ENCODE assay signal across 1 cellular context in genomic region chr10:33238643-33239042, GRCh38.
TF ChIP-seq lines count a peak whose summit lies in the region.

No MANE protein-coding gene starts in this region.

TF ChIP-seq in A549, 52 proteins besides CTCF, POLR2A, EP300 and RAD21 (continued from another document):
- TF ChIP-seq, protein P1, sequence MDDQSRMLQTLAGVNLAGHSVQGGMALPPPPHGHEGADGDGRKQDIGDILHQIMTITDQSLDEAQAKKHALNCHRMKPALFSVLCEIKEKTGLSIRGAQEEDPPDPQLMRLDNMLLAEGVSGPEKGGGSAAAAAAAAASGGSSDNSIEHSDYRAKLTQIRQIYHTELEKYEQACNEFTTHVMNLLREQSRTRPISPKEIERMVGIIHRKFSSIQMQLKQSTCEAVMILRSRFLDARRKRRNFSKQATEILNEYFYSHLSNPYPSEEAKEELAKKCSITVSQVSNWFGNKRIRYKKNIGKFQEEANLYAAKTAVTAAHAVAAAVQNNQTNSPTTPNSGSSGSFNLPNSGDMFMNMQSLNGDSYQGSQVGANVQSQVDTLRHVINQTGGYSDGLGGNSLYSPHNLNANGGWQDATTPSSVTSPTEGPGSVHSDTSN (IDR thresholded peaks at IDR 0.05): no peak
- TF ChIP-seq EHMT2 (IDR thresholded peaks at IDR 0.05; ENCODE audit: low read depth): no peak
- TF ChIP-seq POLR2AphosphoS2 (conservative IDR thresholded peaks at IDR 0.05; ENCODE audit: low read length): no peak
- TF ChIP-seq TP53 (CRISPR knock-in tag; IDR thresholded peaks at IDR 0.05): no peak
- no peak for TF ChIP-seq ZC3H11A (IDR thresholded peaks at IDR 0.05)
- TF ChIP-seq, protein P2, sequence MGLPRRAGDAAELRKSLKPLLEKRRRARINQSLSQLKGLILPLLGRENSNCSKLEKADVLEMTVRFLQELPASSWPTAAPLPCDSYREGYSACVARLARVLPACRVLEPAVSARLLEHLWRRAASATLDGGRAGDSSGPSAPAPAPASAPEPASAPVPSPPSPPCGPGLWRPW (IDR thresholded peaks at IDR 0.05): no peak
- no peak for TF ChIP-seq SREBF2 (IDR thresholded peaks at IDR 0.05)
- no peak for TF ChIP-seq RNF2 (IDR thresholded peaks at IDR 0.05; ENCODE audit: borderline replicate concordance, low read depth)
- TF ChIP-seq RARB (CRISPR knock-in tag; IDR thresholded peaks at IDR 0.05): 0 out of 2 replicates have a peak, but pooled peaks have one; percentile 34
- no peak for TF ChIP-seq HEYL (CRISPR knock-in tag; IDR thresholded peaks at IDR 0.05)
- TF ChIP-seq USF2 (IDR thresholded peaks at IDR 0.05): no peak
- no peak for TF ChIP-seq KDM1A (IDR thresholded peaks at IDR 0.05; ENCODE audit: low read depth)
- TF ChIP-seq HOXB5 (CRISPR knock-in tag; IDR thresholded peaks at IDR 0.05): no peak
- TF ChIP-seq RFX5 (IDR thresholded peaks at IDR 0.05): no peak
- TF ChIP-seq ESRRA (IDR thresholded peaks at IDR 0.05; ENCODE audit: borderline replicate concordance, low read length): no peak
- TF ChIP-seq, protein P3, sequence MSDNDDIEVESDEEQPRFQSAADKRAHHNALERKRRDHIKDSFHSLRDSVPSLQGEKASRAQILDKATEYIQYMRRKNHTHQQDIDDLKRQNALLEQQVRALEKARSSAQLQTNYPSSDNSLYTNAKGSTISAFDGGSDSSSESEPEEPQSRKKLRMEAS (IDR thresholded peaks at IDR 0.05): peak; percentile 51; the same call in 1 of the 2 replicates
- TF ChIP-seq PHF8 (IDR thresholded peaks at IDR 0.05; ENCODE audit: borderline replicate concordance, low read depth): no peak
- TF ChIP-seq HOXA7 (CRISPR knock-in tag; IDR thresholded peaks at IDR 0.05): no peak
- TF ChIP-seq HDAC2 (IDR thresholded peaks at IDR 0.05): no peak
- no peak for TF ChIP-seq BHLHE40 (IDR thresholded peaks at IDR 0.05; ENCODE audit: low read depth, low read length)
- TF ChIP-seq, protein P4, sequence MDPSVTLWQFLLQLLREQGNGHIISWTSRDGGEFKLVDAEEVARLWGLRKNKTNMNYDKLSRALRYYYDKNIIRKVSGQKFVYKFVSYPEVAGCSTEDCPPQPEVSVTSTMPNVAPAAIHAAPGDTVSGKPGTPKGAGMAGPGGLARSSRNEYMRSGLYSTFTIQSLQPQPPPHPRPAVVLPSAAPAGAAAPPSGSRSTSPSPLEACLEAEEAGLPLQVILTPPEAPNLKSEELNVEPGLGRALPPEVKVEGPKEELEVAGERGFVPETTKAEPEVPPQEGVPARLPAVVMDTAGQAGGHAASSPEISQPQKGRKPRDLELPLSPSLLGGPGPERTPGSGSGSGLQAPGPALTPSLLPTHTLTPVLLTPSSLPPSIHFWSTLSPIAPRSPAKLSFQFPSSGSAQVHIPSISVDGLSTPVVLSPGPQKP (IDR thresholded peaks at IDR 0.05; ENCODE audit: low read depth, low read length): no peak
- no peak for TF ChIP-seq SMC3 (IDR thresholded peaks at IDR 0.05)
- no peak for TF ChIP-seq MAFK (IDR thresholded peaks at IDR 0.05; ENCODE audit: partially characterized antibody)
- TF ChIP-seq NR3C1 (IDR thresholded peaks at IDR 0.05): no peak
- no peak for TF ChIP-seq CBX2 (IDR thresholded peaks at IDR 0.05; ENCODE audit: borderline replicate concordance, low read depth)
- peak; percentile 53; the same call in 1 of the 2 replicates for TF ChIP-seq GATA3 (IDR thresholded peaks at IDR 0.05; ENCODE audit: borderline replicate concordance)
- TF ChIP-seq BCL3 (IDR thresholded peaks at IDR 0.05): no peak
- no peak for TF ChIP-seq CBX8 (IDR thresholded peaks at IDR 0.05)
- peak in 1 of 2 experiments; percentile 62; a peak in 3 of 4 replicates for TF ChIP-seq CEBPB (IDR thresholded peaks at IDR 0.05)
- TF ChIP-seq FOSL2 (IDR thresholded peaks at IDR 0.05): 0 out of 2 replicates have a peak, but pooled peaks have one; percentile 29
- peak; percentile 66 for TF ChIP-seq FOSL2 (CRISPR knock-in tag; IDR thresholded peaks at IDR 0.05)
- no peak for TF ChIP-seq REST (IDR thresholded peaks at IDR 0.05)
- no peak for TF ChIP-seq ZFP36 (IDR thresholded peaks at IDR 0.05; ENCODE audit: borderline replicate concordance, partially characterized antibody)
- TF ChIP-seq MAZ (IDR thresholded peaks at IDR 0.05; ENCODE audit: borderline replicate concordance, low read depth, low read length): no peak
- no peak for TF ChIP-seq TFCP2L1 (CRISPR knock-in tag; IDR thresholded peaks at IDR 0.05)
- peak; percentile 75 for TF ChIP-seq ATOH8 (CRISPR knock-in tag; IDR thresholded peaks at IDR 0.05; ENCODE audit: low read depth)
- no peak for TF ChIP-seq FOSB (CRISPR knock-in tag; IDR thresholded peaks at IDR 0.05)
- 0 out of 2 replicates have a peak, but pooled peaks have one; percentile 59 for TF ChIP-seq ZNF302 (CRISPR knock-in tag; IDR thresholded peaks at IDR 0.05)
- TF ChIP-seq NFE2L2 (conservative IDR thresholded peaks at IDR 0.05; ENCODE audit: low read length): no peak
- TF ChIP-seq MYC (IDR thresholded peaks at IDR 0.05; ENCODE audit: borderline replicate concordance, low read length): no peak
- TF ChIP-seq CHD2 (IDR thresholded peaks at IDR 0.05; ENCODE audit: low read length, partially characterized antibody): no peak
- 0 out of 2 replicates have a peak, but pooled peaks have one; percentile 32 for TF ChIP-seq EHF (CRISPR knock-in tag; IDR thresholded peaks at IDR 0.05)
- TF ChIP-seq HOXB13 (CRISPR knock-in tag; IDR thresholded peaks at IDR 0.05; ENCODE audit: low read depth): peak; percentile 49; the same call in 1 of the 2 replicates
- no peak for TF ChIP-seq RCOR1 (IDR thresholded peaks at IDR 0.05; ENCODE audit: low read depth, low read length)
- no peak for TF ChIP-seq HMGXB4 (CRISPR knock-in tag; IDR thresholded peaks at IDR 0.05; ENCODE audit: borderline replicate concordance)
- 0 out of 2 replicates have a peak, but pooled peaks have one; percentile 19 for TF ChIP-seq ZSCAN20 (CRISPR knock-in tag; IDR thresholded peaks at IDR 0.05)
- TF ChIP-seq JUNB (IDR thresholded peaks at IDR 0.05): 0 out of 2 replicates have a peak, but pooled peaks have one; percentile 7
